14 cellular contexts compared by ENCODE assay signal in genomic region chr4:97984545-97985131, GRCh38.
A peak's percentile ranks its signal among the peaks of the same experiment; 100 is the strongest.
DNase-seq lines count a peak whose midpoint lies in the region; ATAC-seq, FAIRE-seq and TF ChIP-seq lines count a peak whose summit lies in the region.
"Had no signal": no experiment of that assay in that cellular context is flagged by ENCODE, and none has a peak within 500 bp of the region (broad histone marks: within the 10 kb centered on the region; RNA-seq: fewer than 3 reads in every experiment).

No MANE protein-coding gene starts in this region.

- H3K4me3 ChIP-seq in Caco-2 (ENCODE audit: low read depth, low read length) (no peak overlapping the region), HFF-Myc (replicated peaks; ENCODE audit: low read depth, low read length) (no peak overlapping the region), astrocyte (ENCODE audit: insufficient read depth, low read depth, low read length) (no peak overlapping the region), keratinocyte (ENCODE audit: control insufficient read depth in 2 of 3, extremely low read depth in 1 of 3, insufficient read depth in 2 of 3, low read depth in 1 of 3, low read length in 3 of 3) (no peak overlapping the region)
- H3K4me3 ChIP-seq: Peyer's patch had no signal

- H3K9ac ChIP-seq in astrocyte (ENCODE audit: low read length), result no peak overlapping the region
- no peak overlapping the region for H3K9ac ChIP-seq in keratinocyte (ENCODE audit: control insufficient read depth, extremely low read depth, insufficient read depth, low read length)

- intact Hi-C loops in Caco-2 (cut with micrococcal nuclease; ENCODE audit: unreplicated experiment), result loop anchor here (10.0 kb wide), 1 partner anchor 1500 kb away; no protein-coding TSS in a partner anchor

- no peak for DNase-seq in Caco-2
- DNase-seq in HFF-Myc (ENCODE audit: extremely low read depth, low read depth), result no peak
- DNase-seq in astrocyte (ENCODE audit: low read depth), result no peak
- DNase-seq in keratinocyte (ENCODE audit: low read depth, low spot score), result no peak
- no peak for DNase-seq in GF-D8 (lab: John Stamatoyannopoulos, UW)
- no peak for DNase-seq in cerebellar nuclear complex (lab: John Stamatoyannopoulos, UW)
- DNase-seq in NCI-H146 treated with DMSO at 0.1 percent for 48 hours (lab: John Stamatoyannopoulos, UW; ENCODE audit: unreplicated experiment), result no peak
- DNase-seq: activated CD4-positive, CD25-positive, alpha-beta regulatory T cell; activated naive CD4-positive, alpha-beta T cell treated with anti-CD3 and anti-CD28 coated beads for 36 hours; effector memory CD4-positive, alpha-beta T cell; NCI-H1436; nucleus accumbens; Peyer's patch had no signal

- H3K9me3 Mint-ChIP-seq in Caco-2 (ENCODE audit: unreplicated experiment), result no peaks in the 10 kb centered on the region
- no peaks in the 10 kb centered on the region for H3K9me3 Mint-ChIP-seq in astrocyte (ENCODE audit: unreplicated experiment)
- H3K9me3 Mint-ChIP-seq: activated naive CD4-positive, alpha-beta T cell treated with anti-CD3 and anti-CD28 coated beads for 36 hours had no signal

- no TSS peak for BruUV-seq in Caco-2 (replicated peaks; lab: Mats Ljungman, UMichigan)

- no peaks in the 10 kb centered on the region for H3K27me3 ChIP-seq in Caco-2 (replicated peaks; ENCODE audit: control insufficient read depth, insufficient read depth, low read length)
- no peaks in the 10 kb centered on the region for H3K27me3 ChIP-seq in astrocyte (ENCODE audit: insufficient read depth, low read length)
- no peaks in the 10 kb centered on the region for H3K27me3 ChIP-seq in keratinocyte (ENCODE audit: control insufficient read depth, extremely low read depth, insufficient read depth, low read length)
- H3K27me3 ChIP-seq: Peyer's patch had no signal

- no peaks in the 10 kb centered on the region for H3K9me1 ChIP-seq in keratinocyte (ENCODE audit: control insufficient read depth, extremely low read depth, insufficient read depth, low read length)

- H3K9me3 ChIP-seq in Caco-2 (no peaks in the 10 kb centered on the region), astrocyte (ENCODE audit: insufficient read depth, low read depth, low read length) (no peaks in the 10 kb centered on the region), keratinocyte (ENCODE audit: control insufficient read depth, low read depth, low read length) (no peaks in the 10 kb centered on the region)
- H3K9me3 ChIP-seq: Peyer's patch had no signal

- FAIRE-seq in astrocyte (lab: Jason Lieb, UNC), result no peak
- FAIRE-seq in keratinocyte (lab: Jason Lieb, UNC), result no peak

- H3K27ac ChIP-seq in astrocyte (ENCODE audit: low read depth, low read length) (no peak overlapping the region), keratinocyte (ENCODE audit: control insufficient read depth, insufficient read depth, low read length) (no peak overlapping the region)
- H3K27ac ChIP-seq: Peyer's patch had no signal

- no peak for ATAC-seq in HG02798 (IDR thresholded peaks at IDR 0.05; ENCODE audit: poor library complexity, unreplicated experiment)

- H3K27me3 Mint-ChIP-seq in Caco-2 (ENCODE audit: insufficient read depth, unreplicated experiment) (no peaks in the 10 kb centered on the region), astrocyte (ENCODE audit: low read depth, unreplicated experiment) (no peaks in the 10 kb centered on the region)

- no peaks in the 10 kb centered on the region for H3K36me3 ChIP-seq in Caco-2 (ENCODE audit: control insufficient read depth, insufficient read depth, low read length)
- H3K36me3 ChIP-seq in astrocyte (ENCODE audit: insufficient read depth, low read length), result no peaks in the 10 kb centered on the region
- H3K36me3 ChIP-seq in keratinocyte (ENCODE audit: control insufficient read depth in 2 of 2, extremely low read depth in 1 of 2, insufficient read depth in 2 of 2, low read length in 2 of 2), result no peaks in the 10 kb centered on the region
- H3K36me3 ChIP-seq: Peyer's patch had no signal

- no peak overlapping the region for H2AFZ ChIP-seq in astrocyte (ENCODE audit: low read depth, low read length)
- no peak overlapping the region for H2AFZ ChIP-seq in keratinocyte (ENCODE audit: control insufficient read depth, low read length)

- dilution Hi-C loops in keratinocyte (cut with MboI; ENCODE audit: extremely low pct_ligation_motif_present, low sequenced_read_pairs), result no loop called here

- H3K4me2 ChIP-seq in astrocyte (ENCODE audit: low read length) (no peak overlapping the region), keratinocyte (ENCODE audit: control insufficient read depth, extremely low read depth, insufficient read depth, low read depth, low read length) (no peak overlapping the region)

- H3K36me3 Mint-ChIP-seq in Caco-2 (ENCODE audit: insufficient read depth, unreplicated experiment) (no peaks in the 10 kb centered on the region), astrocyte (ENCODE audit: low read depth, unreplicated experiment) (no peaks in the 10 kb centered on the region)

- H3K4me1 Mint-ChIP-seq in Caco-2 (ENCODE audit: low read depth, unreplicated experiment) (no peaks in the 10 kb centered on the region), astrocyte (ENCODE audit: low read depth, unreplicated experiment) (no peaks in the 10 kb centered on the region)

- H4K20me1 ChIP-seq in astrocyte (ENCODE audit: insufficient read depth, low read length), result no peaks in the 10 kb centered on the region
- no peaks in the 10 kb centered on the region for H4K20me1 ChIP-seq in keratinocyte (ENCODE audit: control insufficient read depth, extremely low read depth, insufficient read depth, low read length)

- peak; percentile 14 to 37 for TF ChIP-seq CTCF in Caco-2 (IDR thresholded peaks at IDR 0.05; ENCODE audit: insufficient read depth in 1 of 2, low read depth in 1 of 2, low read length in 1 of 2, severe bottlenecking in 1 of 2, unreplicated experiment in 1 of 2)
- peak; percentile 33 for TF ChIP-seq CTCF in HFF-Myc (IDR thresholded peaks at IDR 0.05; ENCODE audit: low read depth, low read length, missing control alignments)
- TF ChIP-seq CTCF in astrocyte (IDR thresholded peaks at IDR 0.05; ENCODE audit: insufficient read depth, low read depth, low read length), result peak; percentile 15
- TF ChIP-seq CTCF in keratinocyte (optimal IDR thresholded peaks at IDR 0.05 in 1 of 3, IDR thresholded peaks at IDR 0.05 in 1 of 3, conservative IDR thresholded peaks at IDR 0.05 in 1 of 3; ENCODE audit: extremely low read depth in 1 of 3, insufficient read depth in 2 of 3, low read length in 3 of 3), result peak; percentile 31 to 51 (median 31)

- H3K4me1 ChIP-seq in Caco-2, result no peaks in the 10 kb centered on the region
- H3K4me1 ChIP-seq in astrocyte (ENCODE audit: insufficient read depth, low read length), result no peaks in the 10 kb centered on the region
- no peaks in the 10 kb centered on the region for H3K4me1 ChIP-seq in keratinocyte (ENCODE audit: control insufficient read depth, extremely low read depth, insufficient read depth, low read length)
- H3K4me1 ChIP-seq: Peyer's patch had no signal

- CTCF ChIA-PET in Caco-2 (lab: Charles Lee), result no interaction called here

- no peaks in the 10 kb centered on the region for H3K79me2 ChIP-seq in astrocyte (ENCODE audit: insufficient read depth, low read length)
- H3K79me2 ChIP-seq in keratinocyte (ENCODE audit: control insufficient read depth, insufficient read depth, low read length), result no peaks in the 10 kb centered on the region

- H3K4me3 Mint-ChIP-seq in Caco-2 (ENCODE audit: unreplicated experiment) (no peak overlapping the region), astrocyte (ENCODE audit: unreplicated experiment) (no peak overlapping the region)
- H3K4me3 Mint-ChIP-seq: activated naive CD4-positive, alpha-beta T cell treated with anti-CD3 and anti-CD28 coated beads for 36 hours had no signal

- H3K27ac Mint-ChIP-seq in Caco-2 (ENCODE audit: unreplicated experiment) (no peak overlapping the region), astrocyte (ENCODE audit: unreplicated experiment) (no peak overlapping the region)
- H3K27ac Mint-ChIP-seq: activated naive CD4-positive, alpha-beta T cell treated with anti-CD3 and anti-CD28 coated beads for 36 hours had no signal

- POLR2A ChIA-PET in Caco-2 (lab: Charles Lee), result no interaction called here
